In genomic region chr5:38871790-38872551, GRCh38 we compare ENCODE assay signal across 13 cellular contexts. TPM values are rescaled to one million over a fixed set of nuclear protein-coding genes. Genes with fewer than 3 reads are reported as not detected.
DNase-seq lines count a peak whose midpoint lies in the region; ATAC-seq and TF ChIP-seq lines count a peak whose summit lies in the region.
"Had no signal": no experiment of that assay in that cellular context is flagged by ENCODE, and none has a peak within 500 bp of the region (broad histone marks: within the 10 kb centered on the region; RNA-seq: fewer than 3 reads in every experiment).

No MANE protein-coding gene starts in this region.

- H3F3A ChIP-seq in SK-N-SH (replicated peaks; ENCODE audit: insufficient read depth): peaks cover 31% of the 10 kb centered on the region

- H3K4me1 ChIP-seq in SK-N-SH (ENCODE audit: control insufficient read depth in 1 of 2, insufficient read depth in 2 of 2, low read depth in 1 of 2, low read length in 1 of 2): peaks cover 0 to 20% of the 10 kb centered on the region in 2 experiments; a peak in 3 of 4 replicates
- no peaks in the 10 kb centered on the region for H3K4me1 ChIP-seq in gastrocnemius medialis
- H3K4me1 ChIP-seq in tibial nerve: peaks cover 0 to 34% (median 3%) of the 10 kb centered on the region in 4 donors

- H2AFZ ChIP-seq in SK-N-SH (ENCODE audit: low read depth): no peak overlapping the region

- in situ Hi-C loops in gastrocnemius medialis (cut with MboI; ENCODE audit: low sequenced_read_pairs in 4 of 4): no loop called here

- H3K9me3 Mint-ChIP-seq in activated CD4-positive, alpha-beta memory T cell treated with anti-CD3 and anti-CD28 coated beads, Interleukin-2, amount 10 ng/mL, durations not matched to agents 7 days and 5 days: no peaks in the 10 kb centered on the region
- H3K9me3 Mint-ChIP-seq: activated naive CD8-positive, alpha-beta T cell treated with anti-CD3 and anti-CD28 coated beads for 36 hours had no signal

- H3K79me2 ChIP-seq in SK-N-SH (ENCODE audit: insufficient read depth): peaks cover 39% of the 10 kb centered on the region

- H3K4me2 ChIP-seq in SK-N-SH: peak overlapping the region; percentile 63

- H3K27ac ChIP-seq in SK-N-SH (ENCODE audit: low read depth in 2 of 2, low read length in 1 of 2): peak overlapping the region; percentile 34 to 90; a peak in 3 of 4 replicates
- H3K27ac ChIP-seq in gastrocnemius medialis: no peak overlapping the region
- H3K27ac ChIP-seq in tibial nerve: peak overlapping the region in 1 of 4 donors; percentile 17

- H3K27me3 Mint-ChIP-seq in activated CD4-positive, alpha-beta memory T cell treated with anti-CD3 and anti-CD28 coated beads, Interleukin-2, amount 10 ng/mL, durations not matched to agents 7 days and 5 days: peaks cover 24% of the 10 kb centered on the region

- H3K9ac ChIP-seq in SK-N-SH: peak overlapping the region; percentile 50; the same call in 1 of the 2 replicates

- no peaks in the 10 kb centered on the region for H3K27me3 ChIP-seq in SK-N-SH (ENCODE audit: insufficient read depth)
- no peaks in the 10 kb centered on the region for H3K27me3 ChIP-seq in gastrocnemius medialis
- H3K27me3 ChIP-seq in tibial nerve: no peaks in the 10 kb centered on the region

- TF ChIP-seq CTCF in SK-N-SH (IDR thresholded peaks at IDR 0.05) (no peak), foreskin fibroblast (IDR thresholded peaks at IDR 0.05; ENCODE audit: low read depth, low read length) (no peak), gastrocnemius medialis (IDR thresholded peaks at IDR 0.05 in 4 of 5, conservative IDR thresholded peaks at IDR 0.05 in 1 of 5) (no peak), tibial nerve (IDR thresholded peaks at IDR 0.05) (no peak)

- H3K36me3 Mint-ChIP-seq in activated CD4-positive, alpha-beta memory T cell treated with anti-CD3 and anti-CD28 coated beads, Interleukin-2, amount 10 ng/mL, durations not matched to agents 7 days and 5 days (ENCODE audit: low read depth): no peaks in the 10 kb centered on the region
- H3K36me3 Mint-ChIP-seq: activated naive CD8-positive, alpha-beta T cell treated with anti-CD3 and anti-CD28 coated beads for 36 hours had no signal

- intact Hi-C loops in gastrocnemius medialis (cut with DNase I; ENCODE audit: low total_unique reads): no loop called here

- CTCF ChIA-PET in SK-N-SH (lab: Yijun Ruan, JAX): no interaction called here
- CTCF ChIA-PET in activated CD4-positive, alpha-beta memory T cell treated with anti-CD3 and anti-CD28 coated beads, Interleukin-2, amount 10 ng/mL, durations not matched to agents 7 days and 5 days (lab: Charles Lee): no interaction called here

- TF ChIP-seq EP300 in SK-N-SH (IDR thresholded peaks at IDR 0.05; ENCODE audit: borderline replicate concordance in 1 of 2, low read depth in 1 of 2, low read length in 1 of 2) (peak in 1 of 2 experiments; percentile 62; a peak in 1 of 4 replicates), tibial nerve (IDR thresholded peaks at IDR 0.05) (peak in 1 of 2 donors; percentile 24)

- TF ChIP-seq RAD21 in SK-N-SH (IDR thresholded peaks at IDR 0.05; ENCODE audit: low read length): no peak

- H3K4me3 ChIP-seq in SK-N-SH (ENCODE audit: low read depth in 2 of 2, low read length in 1 of 2) (no peak overlapping the region), foreskin fibroblast (ENCODE audit: low read depth in 1 of 2, low read length in 2 of 2) (no peak overlapping the region), gastrocnemius medialis (no peak overlapping the region), tibial nerve (no peak overlapping the region)

- 2% methylated on average over 5 of the region's 5 CpGs for WGBS in SK-N-SH (ENCODE audit: low lambda C conversion rate)
- WGBS in tibial nerve, 2 donors: 71 to 80% methylated on average over 5 of the region's 5 CpGs

- no peaks in the 10 kb centered on the region for H3K4me1 Mint-ChIP-seq in activated CD4-positive, alpha-beta memory T cell treated with anti-CD3 and anti-CD28 coated beads, Interleukin-2, amount 10 ng/mL, durations not matched to agents 7 days and 5 days
- H3K4me1 Mint-ChIP-seq: activated naive CD8-positive, alpha-beta T cell treated with anti-CD3 and anti-CD28 coated beads for 36 hours had no signal

- H4K20me1 ChIP-seq in SK-N-SH (ENCODE audit: insufficient read depth): no peaks in the 10 kb centered on the region; the same call in 1 of the 2 replicates

- H3K9me3 ChIP-seq in SK-N-SH: no peaks in the 10 kb centered on the region
- H3K9me3 ChIP-seq in gastrocnemius medialis: no peaks in the 10 kb centered on the region
- no peaks in the 10 kb centered on the region for H3K9me3 ChIP-seq in tibial nerve

- TF ChIP-seq POLR2A in gastrocnemius medialis (IDR thresholded peaks at IDR 0.05) (no peak), tibial nerve (IDR thresholded peaks at IDR 0.05) (no peak)

- peaks cover 18 to 43% of the 10 kb centered on the region in 2 experiments for H3K36me3 ChIP-seq in SK-N-SH (replicated peaks in 1 of 2; ENCODE audit: control insufficient read depth in 1 of 2, insufficient read depth in 2 of 2, low read length in 1 of 2)
- H3K36me3 ChIP-seq in gastrocnemius medialis: no peaks in the 10 kb centered on the region
- peaks cover 0 to 51% (median 0%) of the 10 kb centered on the region in 3 donors for H3K36me3 ChIP-seq in tibial nerve

- peak; percentile 87 for DNase-seq in GM03348 (ENCODE audit: low spot score)
- no peak for DNase-seq in SK-N-SH
- peak; percentile 97 for DNase-seq in foreskin fibroblast
- no peak for DNase-seq in gastrocnemius medialis
- DNase-seq in activated CD4-positive, alpha-beta memory T cell treated with anti-CD3 and anti-CD28 coated beads, Interleukin-2, amount 10 ng/mL, durations not matched to agents 7 days and 5 days: no peak
- no peak for DNase-seq in tibial nerve (ENCODE audit: low spot score in 2 of 2)
- DNase-seq in amygdala (lab: John Stamatoyannopoulos, UW): no peak
- no peak for DNase-seq in activated CD8-positive, alpha-beta memory T cell treated with anti-CD3 and anti-CD28 coated beads for 24 hours
- DNase-seq: activated naive CD8-positive, alpha-beta T cell treated with anti-CD3 and anti-CD28 coated beads for 36 hours; left colon; NCI-H1694; stimulated activated CD4-positive, alpha-beta T cell treated with anti-CD3 and anti-CD28 coated beads, Interleukin-4, amount 100 ng/mL, for 4 hours had no signal

- peak; percentile 62 to 81 for ATAC-seq in gastrocnemius medialis
- ATAC-seq: left colon had no signal

- H3K27ac Mint-ChIP-seq in activated CD4-positive, alpha-beta memory T cell treated with anti-CD3 and anti-CD28 coated beads, Interleukin-2, amount 10 ng/mL, durations not matched to agents 7 days and 5 days: no peak overlapping the region
- H3K27ac Mint-ChIP-seq: activated naive CD8-positive, alpha-beta T cell treated with anti-CD3 and anti-CD28 coated beads for 36 hours; T-helper 1 cell treated with Interleukin-12 subunit alpha and Interleukin-12 subunit beta and Interleukin-4 antibody, amounts not matched to agents 30 μg/mL and 1 μg/mL, for 36 hours had no signal

- H3K9me2 ChIP-seq in SK-N-SH: no peaks in the 10 kb centered on the region

- POLR2A ChIA-PET in SK-N-SH (lab: Yijun Ruan, JAX): no interaction called here
- POLR2A ChIA-PET in activated CD4-positive, alpha-beta memory T cell treated with anti-CD3 and anti-CD28 coated beads, Interleukin-2, amount 10 ng/mL, durations not matched to agents 7 days and 5 days (lab: Charles Lee): no interaction called here

- no peak overlapping the region for H3K4me3 Mint-ChIP-seq in activated CD4-positive, alpha-beta memory T cell treated with anti-CD3 and anti-CD28 coated beads, Interleukin-2, amount 10 ng/mL, durations not matched to agents 7 days and 5 days
- H3K4me3 Mint-ChIP-seq: activated naive CD8-positive, alpha-beta T cell treated with anti-CD3 and anti-CD28 coated beads for 36 hours; T-helper 1 cell treated with Interleukin-12 subunit alpha and Interleukin-12 subunit beta and Interleukin-4 antibody, amounts not matched to agents 30 μg/mL and 1 μg/mL, for 36 hours had no signal

TF ChIP-seq in SK-N-SH, 30 proteins besides CTCF, POLR2A, EP300 and RAD21 (continues in another document):
- TF ChIP-seq MAX (IDR thresholded peaks at IDR 0.05; ENCODE audit: low read depth): peak; percentile 35; the same call in 1 of the 2 replicates
- TF ChIP-seq SIN3A (IDR thresholded peaks at IDR 0.05; ENCODE audit: borderline replicate concordance, low read depth, low read length): no peak
- TF ChIP-seq TCF12 (IDR thresholded peaks at IDR 0.05): peak; percentile 61; the same call in 1 of the 2 replicates
- no peak for TF ChIP-seq RCOR1 (IDR thresholded peaks at IDR 0.05; ENCODE audit: low read length)
- no peak for TF ChIP-seq GATA2 (CRISPR knock-in tag; IDR thresholded peaks at IDR 0.05)
- TF ChIP-seq CHD2 (IDR thresholded peaks at IDR 0.05; ENCODE audit: low read length, partially characterized antibody): no peak
- no peak for TF ChIP-seq RFX5 (IDR thresholded peaks at IDR 0.05; ENCODE audit: low read length)
- TF ChIP-seq EZH2phosphoT487 (IDR thresholded peaks at IDR 0.05; ENCODE audit: borderline replicate concordance, low read depth): no peak
- no peak for TF ChIP-seq IRF3 (IDR thresholded peaks at IDR 0.05; ENCODE audit: low read depth, low read length)
- TF ChIP-seq TAF1 (IDR thresholded peaks at IDR 0.05; ENCODE audit: borderline replicate concordance, low read depth, low read length): peak; percentile 63; the same call in 1 of the 2 replicates
- TF ChIP-seq TEAD4 (IDR thresholded peaks at IDR 0.05; ENCODE audit: borderline replicate concordance, insufficient read depth): peak; percentile 42; the same call in 1 of the 2 replicates

RNA-seq across cellular contexts. Expression of gene OSMR, which starts 26.2 kb away (rescaled TPM):
- 55.9 and 56.0 TPM in 2 replicates for polyA plus RNA-seq in SK-N-SH (2012; rRNA removed)
- 66.3 and 68.7 TPM in 2 replicates for polyA plus RNA-seq in SK-N-SH (2012; cell fraction: cytosol; rRNA removed)
- 57.5 and 94.9 TPM in 2 replicates for polyA plus RNA-seq in SK-N-SH (2012; cell fraction: nucleus; rRNA removed)
- total RNA-seq in gastrocnemius medialis (10 to 100 TPM in 1 of 4 donors, 1 to 10 TPM in 3; 4.9 to 12.4 (median 6.5) TPM), tibial nerve (10 to 100 TPM; 33.1 to 97.5 (median 42.8) TPM)
- not detected for total RNA-seq in activated CD4-positive, alpha-beta memory T cell treated with anti-CD3 and anti-CD28 coated beads, Interleukin-2, amount 10 ng/mL, durations not matched to agents 7 days and 5 days
- total RNA-seq: activated naive CD8-positive, alpha-beta T cell treated with anti-CD3 and anti-CD28 coated beads for 36 hours had no signal

Comparison
In these comparisons a context has a peak if more than half of its experiments do, and no peak if none do; other contexts are left out.
1. DNase-seq: peak in GM03348 (single experiment) and foreskin fibroblast (2 of 2); none in SK-N-SH (single experiment), gastrocnemius medialis (0 of 2), activated CD4-positive, alpha-beta memory T cell treated with anti-CD3 and anti-CD28 coated beads, Interleukin-2, amount 10 ng/mL, durations not matched to agents 7 days and 5 days (single experiment), tibial nerve (0 of 2), amygdala (0 of 56) and activated CD8-positive, alpha-beta memory T cell treated with anti-CD3 and anti-CD28 coated beads for 24 hours (single experiment).
2. H3K27ac ChIP-seq: peak in SK-N-SH (2 of 2); none in gastrocnemius medialis (0 of 4).
3. RNA of gene OSMR, which starts 26.2 kb away (total RNA-seq): 33.1 to 97.5 TPM in tibial nerve and 4.9 to 12.4 TPM in gastrocnemius medialis; not detected in activated CD4-positive, alpha-beta memory T cell treated with anti-CD3 and anti-CD28 coated beads, Interleukin-2, amount 10 ng/mL, durations not matched to agents 7 days and 5 days; every median in the first group is over 4 times any median in the second.